25 cellular contexts compared by ENCODE assay signal in the genomic region with DNA sequence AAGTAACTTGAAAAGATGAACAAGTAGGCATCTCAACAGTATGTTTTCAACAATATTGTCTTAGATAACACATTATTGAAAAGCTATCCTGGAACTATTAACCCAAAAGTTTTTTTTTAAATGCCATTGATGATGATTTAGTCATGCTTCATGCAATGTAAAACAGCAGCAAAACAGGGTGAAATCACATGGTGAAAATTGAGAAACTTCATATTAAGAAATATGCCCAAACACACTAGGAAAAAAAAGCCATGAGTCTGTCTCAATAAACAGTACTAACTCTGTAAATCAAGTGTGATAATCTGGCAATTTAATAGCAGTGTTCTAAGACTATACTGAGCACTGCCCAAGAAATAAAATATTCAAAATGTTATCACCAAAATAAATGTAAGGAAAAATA.
"Had no signal": no experiment of that assay in that cellular context is flagged by ENCODE, and none has a peak within 500 bp of the region (broad histone marks: within the 10 kb centered on the region; RNA-seq: fewer than 3 reads in every experiment).

No MANE protein-coding gene starts in this region.

- H3K9me3 Mint-ChIP-seq: dendritic cell treated with granulocyte-macrophage colony-stimulating factor and Interleukin-4, amounts not matched to agents 40 ng/mL and 50 ng/mL, for 4 days; neural progenitor cell; stimulated activated naive CD8-positive, alpha-beta T cell treated with anti-CD3 and anti-CD28 coated beads, Interleukin-15, amount 100 ng/mL, for 72 hours had no signal

- H3K4me3 Mint-ChIP-seq: dendritic cell treated with granulocyte-macrophage colony-stimulating factor and Interleukin-4, amounts not matched to agents 40 ng/mL and 50 ng/mL, for 4 days; naive thymus-derived CD8-positive, alpha-beta T cell; neural progenitor cell; stimulated activated naive CD8-positive, alpha-beta T cell treated with anti-CD3 and anti-CD28 coated beads, Interleukin-15, amount 100 ng/mL, for 72 hours had no signal

- H3K4me3 ChIP-seq: colonic mucosa, esophagus muscularis mucosa, gastroesophageal sphincter, heart left ventricle, hepatocyte, left lung, neural progenitor cell, right lobe of liver, smooth muscle cell, thyroid gland, vagina had no signal

- H3K36me3 Mint-ChIP-seq: naive thymus-derived CD8-positive, alpha-beta T cell; neural progenitor cell had no signal

- H3K27ac Mint-ChIP-seq: dendritic cell treated with granulocyte-macrophage colony-stimulating factor and Interleukin-4, amounts not matched to agents 40 ng/mL and 50 ng/mL, for 4 days; naive thymus-derived CD8-positive, alpha-beta T cell; neural progenitor cell; progenitor cell of endocrine pancreas had no signal

- ATAC-seq: foreskin keratinocyte; gastroesophageal sphincter; heart left ventricle; left cardiac atrium; left lung; naive thymus-derived CD8-positive, alpha-beta T cell; right lobe of liver; stimulated activated naive CD8-positive, alpha-beta T cell treated with anti-CD3 and anti-CD28 coated beads, Interleukin-15, amount 100 ng/mL, for 72 hours had no signal

- DNase-seq: colonic mucosa; effector CD8-positive, alpha-beta T cell; foreskin keratinocyte; heart left ventricle; left cardiac atrium; left lung; mesendoderm; naive thymus-derived CD8-positive, alpha-beta T cell; right lobe of liver; stimulated activated CD4-positive, alpha-beta T cell treated with anti-CD3 and anti-CD28 coated beads, Interleukin-12 subunit alpha, Interleukin-12 subunit beta, amount 100 ng/mL, for 4 hours; stimulated activated CD4-positive, alpha-beta T cell treated with anti-CD3 and anti-CD28 coated beads, Interleukin-1b, Interleukin-23, amount 100 ng/mL, for 48 hours; stimulated activated CD4-positive, alpha-beta T cell treated with anti-CD3 and anti-CD28 coated beads, Interleukin-4, amount 100 ng/mL, for 1 hour; stimulated activated CD8-positive, alpha-beta memory T cell treated with anti-CD3 and anti-CD28 coated beads, Interleukin-4, amount 100 ng/mL, for 48 hours; stimulated activated naive CD4-positive, alpha-beta T cell; stimulated activated naive CD8-positive, alpha-beta T cell treated with anti-CD3 and anti-CD28 coated beads, Interleukin-15, amount 100 ng/mL, for 72 hours; thyroid gland; trophoblast cell had no signal

- H3K4me1 Mint-ChIP-seq: stimulated activated naive CD8-positive, alpha-beta T cell treated with anti-CD3 and anti-CD28 coated beads, Interleukin-15, amount 100 ng/mL, for 72 hours had no signal
